Comparison of ENCODE assay signal across 24 cellular contexts in genomic region chr12:52532636-52533035, GRCh38. TPM values are rescaled to one million over a fixed set of nuclear protein-coding genes. Genes with fewer than 3 reads are reported as not detected.
"Had no signal": no experiment of that assay in that cellular context is flagged by ENCODE, and none has a peak within 500 bp of the region (broad histone marks: within the 10 kb centered on the region; RNA-seq: fewer than 3 reads in every experiment).

No MANE protein-coding gene starts in this region.

- H3K4me3 Mint-ChIP-seq: IgD-negative memory B cell had no signal

- H3K27ac Mint-ChIP-seq: IgD-negative memory B cell had no signal

- H3K9me3 Mint-ChIP-seq: IgD-negative memory B cell had no signal

- H3K9me3 ChIP-seq: SJCRH30 had no signal

- H3K4me1 ChIP-seq: SJCRH30 had no signal

- H3K27ac ChIP-seq: HL-60, KMS-11, SJCRH30 had no signal

- H3K9ac ChIP-seq: KMS-11 had no signal

- DNase-seq: Kasumi-1, NCI-H1092, NCI-H1105 treated with DMSO at 0.1 percent for 48 hours, NCI-H1417 treated with DMSO at 0.1 percent for 48 hours, NCI-H146, NCI-H1694 treated with DMSO at 0.1 percent for 48 hours, NCI-H2029, NCI-H2081 treated with DMSO at 0.1 percent for 48 hours, NCI-H2171, NCI-H226, NCI-H446, NCI-H510A, NCI-H524 treated with DMSO at 0.1 percent for 48 hours, NCI-H69, NCI-H774, RPMI8226, SHP77 treated with DMSO at 0.1 percent for 48 hours, SJCRH30 had no signal

- ATAC-seq: K562, SK-N-SH treated with all-trans-retinoic acid at 6 μM for 48 hours had no signal

- H3K36me3 ChIP-seq: SJCRH30 had no signal

- H3K4me2 ChIP-seq: KMS-11 had no signal

- H3K4me3 ChIP-seq: K562, SJCRH30 had no signal

RNA-seq across cellular contexts. Expression of gene KRT5, which starts 12.4 kb away (rescaled TPM):
- total RNA-seq: K562, M059J, SJCRH30 had no signal
- polyA plus RNA-seq: IgD-negative memory B cell had no signal

RNA-seq across cellular contexts. Expression of gene KRT71, which starts 20.3 kb away (rescaled TPM):
- total RNA-seq: K562, M059J, SJCRH30 had no signal
- polyA plus RNA-seq: IgD-negative memory B cell, K562 had no signal

RNA-seq across cellular contexts. Expression of gene KRT6A, which starts 39.6 kb away (rescaled TPM):
- total RNA-seq: K562, M059J, SJCRH30 had no signal
- polyA plus RNA-seq: IgD-negative memory B cell had no signal

RNA-seq across cellular contexts. Expression of gene KRT74, which starts 41.0 kb away (rescaled TPM):
- total RNA-seq: K562, M059J, SJCRH30 had no signal
- polyA plus RNA-seq: IgD-negative memory B cell, K562 had no signal

RNA-seq across cellular contexts. Expression of gene KRT6C, which starts 59.0 kb away (rescaled TPM):
- total RNA-seq: K562, M059J, SJCRH30 had no signal
- polyA plus RNA-seq: IgD-negative memory B cell, K562 had no signal
